ENCODE assay signal across 7 cellular contexts in the genomic region with DNA sequence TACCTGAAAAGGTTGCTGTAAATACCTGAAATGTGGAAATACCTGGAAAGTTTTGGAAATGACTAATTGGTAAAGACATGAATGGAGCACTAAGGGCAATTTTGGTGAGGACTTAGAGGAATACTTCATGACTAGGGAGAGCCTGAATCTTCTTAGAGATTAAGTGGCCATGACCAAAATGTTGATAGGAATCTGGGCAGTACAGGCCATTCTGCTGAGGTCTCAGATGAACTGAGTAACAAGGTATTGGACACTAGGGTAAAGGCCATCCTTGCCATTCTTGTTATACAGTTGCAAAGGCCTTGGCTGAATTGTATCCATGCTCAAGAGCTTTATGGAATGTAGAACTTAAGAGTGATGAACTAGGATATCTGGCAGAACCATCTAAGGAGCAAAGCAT.
"Had no signal": no experiment of that assay in that cellular context is flagged by ENCODE, and none has a peak within 500 bp of the region (broad histone marks: within the 10 kb centered on the region; RNA-seq: fewer than 3 reads in every experiment).

No MANE protein-coding gene starts in this region.

- DNase-seq: GM23248, GOT3, H7, IMR-90 had no signal

- ATAC-seq: HCT116, K562 had no signal

- H3K9me3 ChIP-seq: HAP-1 had no signal

- H2AFZ ChIP-seq: GM23248 had no signal

- H3K4me1 ChIP-seq: HAP-1 had no signal

- H3K36me3 ChIP-seq: HAP-1 had no signal

- H3K27ac ChIP-seq: GM23248 had no signal

- H3K4me3 ChIP-seq: GM23248, HAP-1, K562 had no signal

- H3K9ac ChIP-seq: GM23248 had no signal
